16 cellular contexts compared by ENCODE assay signal in the genomic region with DNA sequence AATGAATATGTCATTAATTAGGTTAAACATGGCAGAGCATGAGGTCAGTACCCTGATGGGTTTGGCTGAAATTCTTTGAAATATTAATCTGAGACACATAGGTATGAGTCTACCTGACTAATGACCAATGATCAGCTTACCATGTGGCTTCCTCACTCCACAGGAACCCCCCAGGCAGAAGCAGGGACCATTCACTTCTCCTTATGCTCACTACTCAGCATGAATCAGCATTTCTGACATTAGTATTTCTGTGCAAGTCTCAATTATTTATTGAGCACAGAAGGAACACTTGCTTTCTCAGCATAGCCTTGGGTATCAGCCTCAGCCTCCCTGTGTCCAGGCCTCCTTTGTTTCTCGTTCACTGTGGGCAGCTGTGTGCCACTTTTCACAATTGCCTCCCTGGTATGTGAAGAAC. TPM values are rescaled to one million over a fixed set of nuclear protein-coding genes. Genes with fewer than 3 reads are reported as not detected.
DNase-seq lines count a peak whose midpoint lies in the region; ATAC-seq and TF ChIP-seq lines count a peak whose summit lies in the region.
"Had no signal": no experiment of that assay in that cellular context is flagged by ENCODE, and none has a peak within 500 bp of the region (broad histone marks: within the 10 kb centered on the region; RNA-seq: fewer than 3 reads in every experiment).

No MANE protein-coding gene starts in this region.

- peaks cover 43% of the 10 kb centered on the region for H3K4me1 ChIP-seq in osteoblast (ENCODE audit: insufficient read depth, low read length)
- H3K4me1 ChIP-seq: prostate gland had no signal

- H3K4me2 ChIP-seq in osteoblast (ENCODE audit: insufficient read depth, low read length), result no peak overlapping the region

- no peaks in the 10 kb centered on the region for H3K36me3 ChIP-seq in osteoblast (ENCODE audit: insufficient read depth, low read length)
- H3K36me3 ChIP-seq: prostate gland had no signal

- H4K20me1 ChIP-seq in osteoblast (ENCODE audit: insufficient read depth, low read length), result no peaks in the 10 kb centered on the region

- H3K27me3 Mint-ChIP-seq in endothelial cell (ENCODE audit: unreplicated experiment), result peaks cover 2% of the 10 kb centered on the region
- H3K27me3 Mint-ChIP-seq: stimulated activated naive CD8-positive, alpha-beta T cell treated with anti-CD3 and anti-CD28 coated beads, Interleukin-15, amount 100 ng/mL, for 72 hours had no signal

- H3K9me3 ChIP-seq in osteoblast (ENCODE audit: low read depth, low read length), result no peaks in the 10 kb centered on the region
- H3K9me3 ChIP-seq: prostate gland had no signal

- no peak overlapping the region for H3K4me3 ChIP-seq in osteoblast (ENCODE audit: insufficient read depth, low read length)
- H3K4me3 ChIP-seq: prostate gland had no signal

- no peak overlapping the region for H3K4me3 Mint-ChIP-seq in endothelial cell (ENCODE audit: unreplicated experiment)
- H3K4me3 Mint-ChIP-seq: H9; stimulated activated naive CD8-positive, alpha-beta T cell treated with anti-CD3 and anti-CD28 coated beads, Interleukin-15, amount 100 ng/mL, for 72 hours had no signal

- no peaks in the 10 kb centered on the region for H3K79me2 ChIP-seq in osteoblast (ENCODE audit: insufficient read depth, low read length)

- intact Hi-C loops in left colon (cut with DNase I, micrococcal nuclease), result no loop called here

- no peaks in the 10 kb centered on the region for H3K9me3 Mint-ChIP-seq in endothelial cell (ENCODE audit: unreplicated experiment)
- H3K9me3 Mint-ChIP-seq: stimulated activated naive CD8-positive, alpha-beta T cell treated with anti-CD3 and anti-CD28 coated beads, Interleukin-15, amount 100 ng/mL, for 72 hours had no signal

- TF ChIP-seq CTCF in endothelial cell (IDR thresholded peaks at IDR 0.05; ENCODE audit: unreplicated experiment) (no peak), osteoblast (IDR thresholded peaks at IDR 0.05; ENCODE audit: extremely low read depth, low read depth, low read length) (no peak)

- H3K27ac ChIP-seq in osteoblast (ENCODE audit: low read depth, low read length), result peak overlapping the region; percentile 38
- H3K27ac ChIP-seq: prostate gland had no signal

- peak overlapping the region; percentile 8 for H2AFZ ChIP-seq in osteoblast (ENCODE audit: low read length)

- H3K27ac Mint-ChIP-seq in endothelial cell (ENCODE audit: unreplicated experiment), result peak overlapping the region; percentile 53
- H3K27ac Mint-ChIP-seq: stimulated activated naive CD8-positive, alpha-beta T cell treated with anti-CD3 and anti-CD28 coated beads, Interleukin-15, amount 100 ng/mL, for 72 hours had no signal

- no peaks in the 10 kb centered on the region for H3K36me3 Mint-ChIP-seq in endothelial cell (ENCODE audit: low read depth, unreplicated experiment)

- no peaks in the 10 kb centered on the region for H3K27me3 ChIP-seq in osteoblast (ENCODE audit: insufficient read depth, low read length)

- peak; percentile 74 for DNase-seq in EH (ENCODE audit: low read depth)
- DNase-seq in NCI-H460 (ENCODE audit: extremely low read depth, low read depth), result peak; percentile 76
- DNase-seq in endothelial cell (ENCODE audit: low spot score), result no peak
- no peak for DNase-seq in osteoblast (ENCODE audit: insufficient read length, low spot score, missing footprints)
- DNase-seq in left colon, result no peak
- no peak for DNase-seq in NCI-H446 treated with DMSO at 0.1 percent for 48 hours (lab: John Stamatoyannopoulos, UW)
- DNase-seq in pons (ENCODE audit: low spot score), result no peak
- DNase-seq: activated T-cell treated with anti-CD3 and anti-CD28 coated beads for 4 hours; amniotic stem cell; effector CD8-positive, alpha-beta T cell; H9; hippocampal formation; NCI-H2081 treated with DMSO at 0.1 percent for 48 hours; stimulated activated CD4-positive, alpha-beta T cell treated with anti-CD3 and anti-CD28 coated beads, Interleukin-4, amount 100 ng/mL, for 4 hours; stimulated activated naive CD8-positive, alpha-beta T cell treated with anti-CD3 and anti-CD28 coated beads, Interleukin-15, amount 100 ng/mL, for 72 hours had no signal

- no peak for ATAC-seq in left colon
- ATAC-seq: stimulated activated naive CD8-positive, alpha-beta T cell treated with anti-CD3 and anti-CD28 coated beads, Interleukin-15, amount 100 ng/mL, for 72 hours had no signal

- H3K4me1 Mint-ChIP-seq in endothelial cell (ENCODE audit: unreplicated experiment), result peaks cover 25% of the 10 kb centered on the region

RNA-seq across cellular contexts. Expression of a gene that starts 9.3 kb away (rescaled TPM):
- 201 and 213 TPM in 2 replicates for total RNA-seq in NCI-H460 (2014; rRNA removed; shearing (Covaris generic))
- polyA plus RNA-seq in NCI-H460 (2014; cell fraction: nucleus; rRNA removed), result 119 and 144 TPM in 2 replicates
- total RNA-seq in endothelial cell (ENCODE audit: unreplicated experiment) (0.46 TPM), osteoblast (37.6 and 40.4 TPM in 2 replicates), left colon (under 1 TPM; 0.76 to 0.89 TPM)

Comparison
In these comparisons a context has a peak if more than half of its experiments do, and no peak if none do; other contexts are left out.
1. DNase-seq: peak in EH (single experiment) and NCI-H460 (single experiment); none in endothelial cell (single experiment), osteoblast (single experiment), left colon (0 of 2), NCI-H446 treated with DMSO at 0.1 percent for 48 hours (single experiment) and pons (single experiment).
2. RNA of a gene that starts 9.3 kb away (total RNA-seq): 201 to 213 TPM in NCI-H460 and 37.6 to 40.4 TPM in osteoblast; 0.76 to 0.89 TPM in left colon and 0.46 TPM in endothelial cell (single experiment); every median in the first group is over 10 times any median in the second.